Comparison of ENCODE assay signal across 2 cellular contexts in the genomic region with DNA sequence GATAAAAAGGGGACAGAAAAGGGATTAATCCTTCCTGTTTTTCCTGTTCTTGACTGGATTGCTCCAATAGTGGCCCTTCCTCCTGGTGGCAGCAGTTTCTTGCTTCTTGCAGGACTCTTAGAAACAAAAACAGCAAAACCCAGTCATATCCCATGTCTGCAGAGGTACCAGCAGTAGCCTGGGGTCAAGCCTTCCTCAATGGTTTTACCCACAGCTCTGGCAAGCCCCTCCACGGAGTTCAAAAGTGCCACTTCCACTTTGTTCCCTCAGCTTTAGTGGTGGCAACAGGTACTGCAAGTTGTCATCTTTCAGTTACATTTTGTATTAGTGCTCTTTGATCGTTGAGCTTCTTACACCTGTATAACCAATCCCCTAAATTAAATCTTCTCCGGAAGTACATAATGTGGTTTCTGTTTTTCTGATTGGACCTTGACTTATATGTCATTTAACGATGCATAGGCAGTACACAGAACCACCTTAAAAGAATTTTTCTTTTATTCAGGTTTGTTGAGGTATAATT.
TF ChIP-seq lines count a peak whose summit lies in the region.

No MANE protein-coding gene starts in this region.

TF ChIP-seq in Ishikawa, 13 proteins besides CTCF, POLR2A, EP300 and RAD21 (continued from another document):
- TF ChIP-seq, protein P1, sequence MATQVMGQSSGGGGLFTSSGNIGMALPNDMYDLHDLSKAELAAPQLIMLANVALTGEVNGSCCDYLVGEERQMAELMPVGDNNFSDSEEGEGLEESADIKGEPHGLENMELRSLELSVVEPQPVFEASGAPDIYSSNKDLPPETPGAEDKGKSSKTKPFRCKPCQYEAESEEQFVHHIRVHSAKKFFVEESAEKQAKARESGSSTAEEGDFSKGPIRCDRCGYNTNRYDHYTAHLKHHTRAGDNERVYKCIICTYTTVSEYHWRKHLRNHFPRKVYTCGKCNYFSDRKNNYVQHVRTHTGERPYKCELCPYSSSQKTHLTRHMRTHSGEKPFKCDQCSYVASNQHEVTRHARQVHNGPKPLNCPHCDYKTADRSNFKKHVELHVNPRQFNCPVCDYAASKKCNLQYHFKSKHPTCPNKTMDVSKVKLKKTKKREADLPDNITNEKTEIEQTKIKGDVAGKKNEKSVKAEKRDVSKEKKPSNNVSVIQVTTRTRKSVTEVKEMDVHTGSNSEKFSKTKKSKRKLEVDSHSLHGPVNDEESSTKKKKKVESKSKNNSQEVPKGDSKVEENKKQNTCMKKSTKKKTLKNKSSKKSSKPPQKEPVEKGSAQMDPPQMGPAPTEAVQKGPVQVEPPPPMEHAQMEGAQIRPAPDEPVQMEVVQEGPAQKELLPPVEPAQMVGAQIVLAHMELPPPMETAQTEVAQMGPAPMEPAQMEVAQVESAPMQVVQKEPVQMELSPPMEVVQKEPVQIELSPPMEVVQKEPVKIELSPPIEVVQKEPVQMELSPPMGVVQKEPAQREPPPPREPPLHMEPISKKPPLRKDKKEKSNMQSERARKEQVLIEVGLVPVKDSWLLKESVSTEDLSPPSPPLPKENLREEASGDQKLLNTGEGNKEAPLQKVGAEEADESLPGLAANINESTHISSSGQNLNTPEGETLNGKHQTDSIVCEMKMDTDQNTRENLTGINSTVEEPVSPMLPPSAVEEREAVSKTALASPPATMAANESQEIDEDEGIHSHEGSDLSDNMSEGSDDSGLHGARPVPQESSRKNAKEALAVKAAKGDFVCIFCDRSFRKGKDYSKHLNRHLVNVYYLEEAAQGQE (IDR thresholded peaks at IDR 0.05; ENCODE audit: low read depth): no peak
- TF ChIP-seq, protein P2, sequence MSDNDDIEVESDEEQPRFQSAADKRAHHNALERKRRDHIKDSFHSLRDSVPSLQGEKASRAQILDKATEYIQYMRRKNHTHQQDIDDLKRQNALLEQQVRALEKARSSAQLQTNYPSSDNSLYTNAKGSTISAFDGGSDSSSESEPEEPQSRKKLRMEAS (IDR thresholded peaks at IDR 0.05): no peak

TF ChIP-seq in WTC11, 78 proteins besides CTCF, POLR2A, EP300 and RAD21 (continued from another document):
- TF ChIP-seq, protein P3, sequence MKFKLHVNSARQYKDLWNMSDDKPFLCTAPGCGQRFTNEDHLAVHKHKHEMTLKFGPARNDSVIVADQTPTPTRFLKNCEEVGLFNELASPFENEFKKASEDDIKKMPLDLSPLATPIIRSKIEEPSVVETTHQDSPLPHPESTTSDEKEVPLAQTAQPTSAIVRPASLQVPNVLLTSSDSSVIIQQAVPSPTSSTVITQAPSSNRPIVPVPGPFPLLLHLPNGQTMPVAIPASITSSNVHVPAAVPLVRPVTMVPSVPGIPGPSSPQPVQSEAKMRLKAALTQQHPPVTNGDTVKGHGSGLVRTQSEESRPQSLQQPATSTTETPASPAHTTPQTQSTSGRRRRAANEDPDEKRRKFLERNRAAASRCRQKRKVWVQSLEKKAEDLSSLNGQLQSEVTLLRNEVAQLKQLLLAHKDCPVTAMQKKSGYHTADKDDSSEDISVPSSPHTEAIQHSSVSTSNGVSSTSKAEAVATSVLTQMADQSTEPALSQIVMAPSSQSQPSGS (CRISPR knock-in tag; IDR thresholded peaks at IDR 0.05; ENCODE audit: borderline replicate concordance, low read depth): no peak
- TF ChIP-seq, protein P4, sequence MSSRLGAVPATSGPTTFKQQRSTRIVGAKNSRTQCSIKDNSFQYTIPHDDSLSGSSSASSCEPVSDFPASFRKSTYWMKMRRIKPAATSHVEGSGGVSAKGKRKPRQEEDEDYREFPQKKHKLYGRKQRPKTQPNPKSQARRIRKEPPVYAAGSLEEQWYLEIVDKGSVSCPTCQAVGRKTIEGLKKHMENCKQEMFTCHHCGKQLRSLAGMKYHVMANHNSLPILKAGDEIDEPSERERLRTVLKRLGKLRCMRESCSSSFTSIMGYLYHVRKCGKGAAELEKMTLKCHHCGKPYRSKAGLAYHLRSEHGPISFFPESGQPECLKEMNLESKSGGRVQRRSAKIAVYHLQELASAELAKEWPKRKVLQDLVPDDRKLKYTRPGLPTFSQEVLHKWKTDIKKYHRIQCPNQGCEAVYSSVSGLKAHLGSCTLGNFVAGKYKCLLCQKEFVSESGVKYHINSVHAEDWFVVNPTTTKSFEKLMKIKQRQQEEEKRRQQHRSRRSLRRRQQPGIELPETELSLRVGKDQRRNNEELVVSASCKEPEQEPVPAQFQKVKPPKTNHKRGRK (CRISPR knock-in tag; IDR thresholded peaks at IDR 0.05; ENCODE audit: borderline replicate concordance): no peak
- TF ChIP-seq, protein P5, sequence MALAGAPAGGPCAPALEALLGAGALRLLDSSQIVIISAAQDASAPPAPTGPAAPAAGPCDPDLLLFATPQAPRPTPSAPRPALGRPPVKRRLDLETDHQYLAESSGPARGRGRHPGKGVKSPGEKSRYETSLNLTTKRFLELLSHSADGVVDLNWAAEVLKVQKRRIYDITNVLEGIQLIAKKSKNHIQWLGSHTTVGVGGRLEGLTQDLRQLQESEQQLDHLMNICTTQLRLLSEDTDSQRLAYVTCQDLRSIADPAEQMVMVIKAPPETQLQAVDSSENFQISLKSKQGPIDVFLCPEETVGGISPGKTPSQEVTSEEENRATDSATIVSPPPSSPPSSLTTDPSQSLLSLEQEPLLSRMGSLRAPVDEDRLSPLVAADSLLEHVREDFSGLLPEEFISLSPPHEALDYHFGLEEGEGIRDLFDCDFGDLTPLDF (CRISPR knock-in tag; IDR thresholded peaks at IDR 0.05): no peak
- TF ChIP-seq, protein P6, sequence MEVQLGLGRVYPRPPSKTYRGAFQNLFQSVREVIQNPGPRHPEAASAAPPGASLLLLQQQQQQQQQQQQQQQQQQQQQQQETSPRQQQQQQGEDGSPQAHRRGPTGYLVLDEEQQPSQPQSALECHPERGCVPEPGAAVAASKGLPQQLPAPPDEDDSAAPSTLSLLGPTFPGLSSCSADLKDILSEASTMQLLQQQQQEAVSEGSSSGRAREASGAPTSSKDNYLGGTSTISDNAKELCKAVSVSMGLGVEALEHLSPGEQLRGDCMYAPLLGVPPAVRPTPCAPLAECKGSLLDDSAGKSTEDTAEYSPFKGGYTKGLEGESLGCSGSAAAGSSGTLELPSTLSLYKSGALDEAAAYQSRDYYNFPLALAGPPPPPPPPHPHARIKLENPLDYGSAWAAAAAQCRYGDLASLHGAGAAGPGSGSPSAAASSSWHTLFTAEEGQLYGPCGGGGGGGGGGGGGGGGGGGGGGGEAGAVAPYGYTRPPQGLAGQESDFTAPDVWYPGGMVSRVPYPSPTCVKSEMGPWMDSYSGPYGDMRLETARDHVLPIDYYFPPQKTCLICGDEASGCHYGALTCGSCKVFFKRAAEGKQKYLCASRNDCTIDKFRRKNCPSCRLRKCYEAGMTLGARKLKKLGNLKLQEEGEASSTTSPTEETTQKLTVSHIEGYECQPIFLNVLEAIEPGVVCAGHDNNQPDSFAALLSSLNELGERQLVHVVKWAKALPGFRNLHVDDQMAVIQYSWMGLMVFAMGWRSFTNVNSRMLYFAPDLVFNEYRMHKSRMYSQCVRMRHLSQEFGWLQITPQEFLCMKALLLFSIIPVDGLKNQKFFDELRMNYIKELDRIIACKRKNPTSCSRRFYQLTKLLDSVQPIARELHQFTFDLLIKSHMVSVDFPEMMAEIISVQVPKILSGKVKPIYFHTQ (CRISPR knock-in tag; IDR thresholded peaks at IDR 0.05): no peak
- no peak for TF ChIP-seq ETV6 (CRISPR knock-in tag; IDR thresholded peaks at IDR 0.05)
TF ChIP-seq in WTC11: peak in this region for 0.
